Comparison of ENCODE assay signal across 8 cellular contexts in the genomic region with DNA sequence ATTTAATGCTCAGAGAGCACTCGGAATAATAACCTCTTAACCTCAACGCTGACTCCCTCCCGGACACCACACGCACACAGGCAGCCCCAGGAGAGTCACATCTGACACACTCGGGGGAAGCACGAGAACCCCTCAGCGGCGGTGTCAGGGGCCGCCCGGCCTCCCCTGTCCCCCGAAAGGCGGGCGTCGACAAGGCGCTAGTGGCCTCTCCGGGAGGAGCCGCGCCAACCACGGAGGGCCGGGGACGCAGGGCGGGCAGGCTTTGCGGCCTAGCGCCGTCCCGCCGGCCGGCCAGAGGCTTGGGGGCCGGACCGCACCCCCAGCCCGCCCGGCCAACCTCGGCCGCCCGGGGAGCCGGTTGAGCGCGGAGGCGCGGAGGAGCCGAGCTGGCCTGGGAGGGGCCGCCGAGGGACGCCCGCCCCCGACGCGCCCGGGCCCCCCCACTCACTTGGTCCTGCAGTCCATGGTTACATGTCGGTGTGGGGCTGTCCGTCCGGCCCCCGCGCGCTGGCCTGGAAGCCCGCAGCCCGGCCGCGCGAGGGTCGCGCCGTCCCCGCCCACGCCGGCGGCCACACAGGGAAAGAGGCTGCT. TPM values are rescaled to one million over a fixed set of nuclear protein-coding genes. Genes with fewer than 3 reads are reported as not detected.
DNase-seq lines count a peak whose midpoint lies in the region; ATAC-seq and TF ChIP-seq lines count a peak whose summit lies in the region.

No MANE protein-coding gene starts in this region.

- H3K36me3 ChIP-seq in PC-9 (ENCODE audit: low read depth) (no peaks in the 10 kb centered on the region), trophoblast cell (ENCODE audit: control insufficient read depth in 1 of 2, insufficient read depth in 2 of 2, low read length in 2 of 2) (peaks cover 0 to 1% of the 10 kb centered on the region in 2 experiments), uterus (no peaks in the 10 kb centered on the region)

- H2BK120ac ChIP-seq in trophoblast cell (ENCODE audit: insufficient read depth, low read length, poor library complexity), result peak overlapping the region; percentile 71

- H3F3A ChIP-seq in PC-9 (ENCODE audit: insufficient read depth, low read depth), result peaks cover 31% of the 10 kb centered on the region

- H3K79me1 ChIP-seq in trophoblast cell (ENCODE audit: low read length), result peaks cover 10% of the 10 kb centered on the region

- H3K4ac ChIP-seq in trophoblast cell (ENCODE audit: low read depth, low read length), result peak overlapping the region; percentile 34

- CTCF ChIA-PET in PC-9 (lab: Charles Lee), result no interaction called here

- H4K8ac ChIP-seq in trophoblast cell (ENCODE audit: low read depth, low read length), result peak overlapping the region; percentile 81

- TF ChIP-seq CTCF in 22Rv1 (IDR thresholded peaks at IDR 0.05) (no peak), PC-9 (conservative IDR thresholded peaks at IDR 0.05) (no peak), uterus (IDR thresholded peaks at IDR 0.05) (no peak)

- peak overlapping the region; percentile 80 for H4K12ac ChIP-seq in trophoblast cell (ENCODE audit: low read depth, low read length)

- POLR2A ChIA-PET in PC-9 (lab: Charles Lee; ENCODE audit: unreplicated experiment), result no interaction called here

- no peak for TF ChIP-seq POLR2A in uterus (IDR thresholded peaks at IDR 0.05)

- H2BK12ac ChIP-seq in trophoblast cell (ENCODE audit: low read length), result no peak overlapping the region

- H3K9ac ChIP-seq in trophoblast cell (ENCODE audit: low read length), result peak overlapping the region; percentile 50

- intact Hi-C loops in PC-9 (cut with micrococcal nuclease; ENCODE audit: unreplicated experiment), result loop anchor here (10.0 kb wide), 2 partner anchors 670 to 910 kb away; no protein-coding TSS in a partner anchor
- intact Hi-C loops in head of caudate nucleus (cut with DNase I), result no loop called here
- intact Hi-C loops in uterus (cut with DNase I; ENCODE audit: low total_unique reads), result no loop called here

- H3K9me2 ChIP-seq in PC-9 (ENCODE audit: insufficient read depth), result no peaks in the 10 kb centered on the region

- DNase-seq in PC-9 (peak in 1 of 2 experiments; percentile 64), head of caudate nucleus (peak in 34 of 42 donors; percentile 3 to 57 (median 27)), trophoblast cell (peak; percentile 17 to 43), uterus (peak; percentile 25 to 49)
- DNase-seq in activated gamma-delta T cell treated with anti-CD3 and anti-CD28 coated beads, Interleukin-2, amount 50 U/mL, for 16 hours (ENCODE audit: low read depth), result peak; percentile 51

- H3K4me2 ChIP-seq in PC-9, result peak overlapping the region; percentile 90
- H3K4me2 ChIP-seq in trophoblast cell (ENCODE audit: low read length), result peak overlapping the region; percentile 87

- H2BK5ac ChIP-seq in trophoblast cell (ENCODE audit: low read depth, low read length, poor library complexity), result peak overlapping the region; percentile 32

- H3K4me1 ChIP-seq in PC-9 (replicated peaks; ENCODE audit: insufficient read depth) (peaks cover 48% of the 10 kb centered on the region), trophoblast cell (ENCODE audit: control insufficient read depth in 1 of 2, insufficient read depth in 2 of 2, low read length in 2 of 2) (peaks cover 0 to 5% of the 10 kb centered on the region in 2 experiments), uterus (no peaks in the 10 kb centered on the region)

- H3K18ac ChIP-seq in trophoblast cell (ENCODE audit: low read length), result peak overlapping the region; percentile 79

- peak overlapping the region; percentile 97 for H3K4me3 ChIP-seq in PC-9
- H3K4me3 ChIP-seq in trophoblast cell (ENCODE audit: low read depth, low read length), result peak overlapping the region; percentile 80
- H3K4me3 ChIP-seq in uterus, result peak overlapping the region; percentile 35 to 63

- ATAC-seq in GM18499 (IDR thresholded peaks at IDR 0.05; ENCODE audit: insufficient read depth, unreplicated experiment) (peak; percentile 9), HG02973 (IDR thresholded peaks at IDR 0.05; ENCODE audit: unreplicated experiment) (peak; percentile 25)

- H4K91ac ChIP-seq in trophoblast cell (ENCODE audit: low read depth, low read length), result peak overlapping the region; percentile 77

- H3K79me2 ChIP-seq in PC-9 (ENCODE audit: low read depth) (peaks cover 43% of the 10 kb centered on the region), trophoblast cell (ENCODE audit: control insufficient read depth, insufficient read depth, low read length, poor library complexity) (peaks cover 7% of the 10 kb centered on the region)

- H2AFZ ChIP-seq in PC-9 (peak overlapping the region; percentile 94), trophoblast cell (ENCODE audit: insufficient read depth, low read length, poor library complexity) (peak overlapping the region; percentile 75)

- H4K20me1 ChIP-seq in PC-9 (ENCODE audit: insufficient read depth), result no peaks in the 10 kb centered on the region

- H3K27ac ChIP-seq in 22Rv1, result peak overlapping the region; percentile 73
- H3K27ac ChIP-seq in PC-9, result peak overlapping the region; percentile 95
- H3K27ac ChIP-seq in trophoblast cell (ENCODE audit: low read depth, low read length), result no peak overlapping the region
- peak overlapping the region; percentile 85 to 91 for H3K27ac ChIP-seq in uterus

- H3K9me3 ChIP-seq in PC-9 (ENCODE audit: insufficient read depth, low read depth), result no peaks in the 10 kb centered on the region
- no peaks in the 10 kb centered on the region for H3K9me3 ChIP-seq in trophoblast cell (ENCODE audit: insufficient read depth, low read depth, low read length)
- no peaks in the 10 kb centered on the region for H3K9me3 ChIP-seq in uterus

- no peak overlapping the region for H3K23ac ChIP-seq in trophoblast cell (ENCODE audit: low read length)

- BruUV-seq in PC-9 (replicated peaks; lab: Mats Ljungman, UMichigan), result no TSS peak

- peak overlapping the region; percentile 55 for H3K14ac ChIP-seq in trophoblast cell (ENCODE audit: low read length)

- H3K27me3 ChIP-seq in PC-9 (ENCODE audit: insufficient read depth, low read depth), result no peaks in the 10 kb centered on the region
- H3K27me3 ChIP-seq in trophoblast cell (ENCODE audit: insufficient read depth, low read length), result no peaks in the 10 kb centered on the region
- no peaks in the 10 kb centered on the region for H3K27me3 ChIP-seq in uterus

- no CpG with 5 or more reads among the region's 67 CpGs for WGBS in trophoblast cell (ENCODE audit: extremely low coverage, insufficient coverage, insufficient read length)

- H2AK5ac ChIP-seq in trophoblast cell (ENCODE audit: low read length), result no peak overlapping the region

RNA-seq across cellular contexts. Expression of a gene that starts 0.5 kb away (rescaled TPM):
- 12.7 and 14.1 TPM in 2 replicates for total RNA-seq in PC-9 (2021)
- 3.1 and 3.2 TPM in 2 replicates for polyA plus RNA-seq in trophoblast cell (2013)
- total RNA-seq in uterus, result 10 to 100 TPM in 3 of 4 donors, 1 to 10 TPM in 1; 1.8 to 37.5 (median 19.5) TPM
